ENCODE assay signal across 18 cellular contexts in the genomic region with DNA sequence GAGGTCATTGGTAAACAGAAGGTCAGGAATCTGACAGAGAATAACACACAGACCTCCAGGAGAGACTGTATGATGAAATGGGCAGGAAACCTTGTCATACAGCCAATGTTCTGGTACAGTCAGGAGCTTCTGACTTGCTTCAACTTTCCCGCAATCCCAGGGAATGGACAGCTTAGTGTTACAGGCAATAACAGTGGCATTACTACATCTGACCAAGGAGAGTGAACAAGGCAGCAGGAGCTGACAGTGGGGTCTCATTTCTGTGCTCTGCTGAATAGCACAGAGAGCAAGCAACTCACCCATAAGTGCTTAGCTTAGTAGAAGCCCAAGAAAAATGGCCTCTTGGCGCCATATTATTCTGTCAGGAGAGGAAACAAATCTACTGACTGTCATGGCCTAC.
"Had no signal": no experiment of that assay in that cellular context is flagged by ENCODE, and none has a peak within 500 bp of the region (broad histone marks: within the 10 kb centered on the region; RNA-seq: fewer than 3 reads in every experiment).

No MANE protein-coding gene starts in this region.

- H3K9me3 ChIP-seq: colonic mucosa, esophagus muscularis mucosa, lower lobe of right lung, neutrophil, pancreas, sigmoid colon, thoracic aorta, tibial nerve, upper lobe of left lung, uterus had no signal

- ATAC-seq: left ventricle myocardium superior; lower lobe of right lung; natural killer cell; pancreas; stimulated activated naive B cell treated with anti-CD40 and anti-IgM and Interleukin-4, amounts not matched to agents 10 μg/mL and 1 μg/mL and 100 μg/mL, for 72 hours had no signal

- H3K27ac ChIP-seq: colonic mucosa, esophagus muscularis mucosa, lower lobe of right lung, neutrophil, pancreas, sigmoid colon, thoracic aorta, tibial nerve, upper lobe of left lung, uterus had no signal

- H3K4me3 ChIP-seq: colonic mucosa, esophagus muscularis mucosa, lower lobe of right lung, pancreas, sigmoid colon, thoracic aorta, tibial nerve, upper lobe of left lung, uterus had no signal

- H3K36me3 ChIP-seq: colonic mucosa, esophagus muscularis mucosa, lower lobe of right lung, neutrophil, pancreas, sigmoid colon, thoracic aorta, tibial nerve, upper lobe of left lung, uterus had no signal

- H3K27me3 ChIP-seq: colonic mucosa, esophagus muscularis mucosa, neutrophil, pancreas, sigmoid colon, tibial nerve, upper lobe of left lung, uterus had no signal

- DNase-seq: colonic mucosa; effector CD8-positive, alpha-beta T cell; endodermal cell; left ventricle myocardium superior; lower lobe of right lung; natural killer cell; pancreas; sigmoid colon; small intestine; stimulated activated CD4-positive, alpha-beta T cell treated with anti-CD3 and anti-CD28 coated beads, Interleukin-15, amount 100 ng/mL, for 24 hours; stimulated activated CD4-positive, alpha-beta T cell treated with anti-CD3 and anti-CD28 coated beads, Interleukin-2, amount 100 ng/mL, for 48 hours; stimulated activated naive B cell treated with anti-CD40 and anti-IgM and Interleukin-4, amounts not matched to agents 10 μg/mL and 1 μg/mL and 100 μg/mL, for 72 hours; upper lobe of left lung; uterus had no signal

- H3K4me1 ChIP-seq: colonic mucosa, lower lobe of right lung, pancreas, tibial nerve, upper lobe of left lung, uterus had no signal
